ENCODE assay signal across 19 cellular contexts in the genomic region with DNA sequence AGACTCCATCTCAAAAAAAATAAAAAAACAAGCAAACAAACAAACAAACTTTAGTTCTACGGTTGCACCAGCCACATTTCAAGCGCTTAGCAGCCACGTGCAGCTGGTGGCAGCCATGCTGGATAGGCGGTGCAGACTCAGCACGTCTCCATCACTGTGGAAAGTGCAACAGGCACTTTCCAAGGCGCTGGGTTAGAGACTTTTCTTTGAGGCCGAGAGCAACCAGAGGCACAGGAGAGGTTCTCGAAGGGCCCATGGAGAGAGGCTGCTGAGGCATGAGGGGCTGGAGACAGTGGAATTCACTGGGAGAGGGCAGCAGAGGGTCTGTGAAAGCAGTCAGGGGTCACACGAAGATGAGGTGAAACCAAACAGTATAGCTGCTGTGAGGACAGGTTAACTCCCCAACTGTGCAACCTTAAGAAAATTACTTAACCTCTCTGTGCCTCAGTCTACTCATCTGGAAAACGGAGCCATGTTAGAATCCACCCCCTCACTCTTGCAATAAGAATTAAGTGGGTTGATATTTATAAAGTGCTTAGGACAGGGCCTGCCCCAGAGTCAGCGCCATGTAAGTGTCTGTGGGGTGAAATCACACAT. TPM values are rescaled to one million over a fixed set of nuclear protein-coding genes. Genes with fewer than 3 reads are reported as not detected.
"Had no signal": no experiment of that assay in that cellular context is flagged by ENCODE, and none has a peak within 500 bp of the region (broad histone marks: within the 10 kb centered on the region; RNA-seq: fewer than 3 reads in every experiment).

No MANE protein-coding gene starts in this region.

- H3K4me1 ChIP-seq: colonic mucosa had no signal

- H3K27me3 ChIP-seq: colonic mucosa, gastroesophageal sphincter, testis had no signal

- H3K9me3 ChIP-seq: colonic mucosa, gastroesophageal sphincter, mucosa of descending colon, testis had no signal

- FAIRE-seq: astrocyte, keratinocyte had no signal

- DNase-seq: activated CD4-positive, alpha-beta T cell treated with anti-CD3 and anti-CD28 coated beads for 36 hours; activated CD4-positive, alpha-beta T cell treated with anti-CD3 and anti-CD28 coated beads, Interleukin-2, amount 50 U/mL, for 4 hours; activated CD8-positive, alpha-beta memory T cell treated with anti-CD3 and anti-CD28 coated beads for 24 hours; activated CD8-positive, alpha-beta memory T cell treated with anti-CD3 and anti-CD28 coated beads, Interleukin-2, amount 50 U/mL, for 4 hours; activated naive CD4-positive, alpha-beta T cell treated with Interleukin-2 at 50 U/mL for 16 hours; activated naive CD8-positive, alpha-beta T cell treated with anti-CD3 and anti-CD28 coated beads for 36 hours; activated T-cell treated with anti-CD3 and anti-CD28 coated beads, Interleukin-2, amount 50 U/mL, for 4 hours; colonic mucosa; head of caudate nucleus; occipital lobe; stimulated activated CD4-positive, alpha-beta T cell treated with anti-CD3 and anti-CD28 coated beads, Interleukin-4, amount 100 ng/mL, for 1 hour; stimulated activated naive CD4-positive, alpha-beta T cell; T-helper 9 cell; testis had no signal

- H3K27ac ChIP-seq: colonic mucosa, testis had no signal

- H3K36me3 ChIP-seq: colonic mucosa had no signal

- ATAC-seq: activated CD4-positive, alpha-beta T cell treated with anti-CD3 and anti-CD28 coated beads for 36 hours; activated T-cell treated with anti-CD3 and anti-CD28 coated beads, Interleukin-2, amount 50 U/mL, for 4 hours; gastroesophageal sphincter; mucosa of descending colon had no signal

- H3K4me3 ChIP-seq: colonic mucosa, gastroesophageal sphincter, mucosa of descending colon, testis had no signal

RNA-seq across cellular contexts. Expression of a gene that starts 27.5 kb away (rescaled TPM):
- total RNA-seq: activated naive CD8-positive, alpha-beta T cell treated with anti-CD3 and anti-CD28 coated beads for 36 hours; activated T-helper 2 cell treated with anti-CD3 and anti-CD28 coated beads, Interferon-gamma antibody, Interleukin-2, Interleukin-4, amounts not matched to agents 10 μg/mL and 5 μg/mL and 100 μg/mL, durations not matched to agents 14 hours and 24 hours and 36 hours had no signal
